8 cellular contexts compared by ENCODE assay signal in genomic region chr20:33443512-33444239, GRCh38. TPM values are rescaled to one million over a fixed set of nuclear protein-coding genes. Genes with fewer than 3 reads are reported as not detected.
A peak's percentile ranks its signal among the peaks of the same experiment; 100 is the strongest.
DNase-seq lines count a peak whose midpoint lies in the region; ATAC-seq and TF ChIP-seq lines count a peak whose summit lies in the region.

Gene SNTA1 (minus strand): TSS chr20:33443763. CDS start chr20:33443620, 143 bp downstream.

- DNase-seq in A172 (ENCODE audit: low spot score) (peak; percentile 90), NCI-H748 treated with DMSO at 0.1 percent for 48 hours (lab: John Stamatoyannopoulos, UW) (peak; percentile 86), lower lobe of right lung (peak; percentile 98)
- peak; percentile 94 for DNase-seq in activated CD8-positive, alpha-beta T cell treated with anti-CD3 and anti-CD28 coated beads, Interleukin-2, amount 10 ng/mL, durations not matched to agents 7 days and 5 days
- peak; percentile 87 to 92 for DNase-seq in stimulated activated CD4-positive, alpha-beta T cell treated with anti-CD3 and anti-CD28 coated beads, Interleukin-4, amount 100 ng/mL, for 48 hours (ENCODE audit: low read depth in 2 of 2)

- H3K27me3 Mint-ChIP-seq in activated CD8-positive, alpha-beta T cell treated with anti-CD3 and anti-CD28 coated beads, Interleukin-2, amount 10 ng/mL, durations not matched to agents 7 days and 5 days (ENCODE audit: low read depth), result peaks cover 11% of the 10 kb centered on the region

- peak within 1 kb of the TSS; percentile 42 for H3K4me3 ChIP-seq in ectodermal cell (ENCODE audit: insufficient read depth, low read depth, low read length)
- H3K4me3 ChIP-seq in lower lobe of right lung, result peak within 1 kb of the TSS; percentile 78

- H3K4me1 ChIP-seq in ectodermal cell (ENCODE audit: control insufficient read depth, insufficient read depth, low read length) (no peaks in the 10 kb centered on the region), lower lobe of right lung (peaks cover 12% of the 10 kb centered on the region)

- H3K36me3 ChIP-seq in ectodermal cell (ENCODE audit: control insufficient read depth, insufficient read depth, low read length), result no peaks in the 10 kb centered on the region
- H3K36me3 ChIP-seq in lower lobe of right lung, result no peaks in the 10 kb centered on the region

- H3K27ac ChIP-seq in ectodermal cell (ENCODE audit: insufficient read depth, low read depth, low read length, poor library complexity, severe bottlenecking), result no peak within 1 kb of the TSS
- H3K27ac ChIP-seq in lower lobe of right lung, result peak within 1 kb of the TSS; percentile 71

- peak within 1 kb of the TSS; percentile 95 for H3K27ac Mint-ChIP-seq in activated CD8-positive, alpha-beta T cell treated with anti-CD3 and anti-CD28 coated beads, Interleukin-2, amount 10 ng/mL, durations not matched to agents 7 days and 5 days

- H3K36me3 Mint-ChIP-seq in activated CD8-positive, alpha-beta T cell treated with anti-CD3 and anti-CD28 coated beads, Interleukin-2, amount 10 ng/mL, durations not matched to agents 7 days and 5 days (ENCODE audit: low read depth), result no peaks in the 10 kb centered on the region

- H3K9me3 ChIP-seq in ectodermal cell (ENCODE audit: control insufficient read depth, low read length) (no peaks in the 10 kb centered on the region), lower lobe of right lung (no peaks in the 10 kb centered on the region)

- H3K9me3 Mint-ChIP-seq in activated CD8-positive, alpha-beta T cell treated with anti-CD3 and anti-CD28 coated beads, Interleukin-2, amount 10 ng/mL, durations not matched to agents 7 days and 5 days (ENCODE audit: insufficient read depth), result no peaks in the 10 kb centered on the region

- H3K27me3 ChIP-seq in ectodermal cell (ENCODE audit: control insufficient read depth, insufficient read depth, low read length, poor library complexity, severe bottlenecking) (peaks cover 30% of the 10 kb centered on the region), lower lobe of right lung (ENCODE audit: low read depth) (no peaks in the 10 kb centered on the region)

- ATAC-seq in GM19023 (IDR thresholded peaks at IDR 0.05; ENCODE audit: unreplicated experiment), result peak; percentile 76
- ATAC-seq in HG03521 (IDR thresholded peaks at IDR 0.05; ENCODE audit: unreplicated experiment), result peak; percentile 89
- peak; percentile 88 for ATAC-seq in activated CD8-positive, alpha-beta T cell treated with anti-CD3 and anti-CD28 coated beads, Interleukin-2, amount 10 ng/mL, durations not matched to agents 7 days and 5 days
- ATAC-seq in lower lobe of right lung, result peak; percentile 98

- POLR2A ChIA-PET in activated CD8-positive, alpha-beta T cell treated with anti-CD3 and anti-CD28 coated beads, Interleukin-2, amount 10 ng/mL, durations not matched to agents 7 days and 5 days (lab: Charles Lee), result interaction anchor here (0.6 to 1.7 kb wide), 4 partner anchors 42 to 669 kb away, joined by 3 to 8 read pairs (median 3); partner anchors contain the start of gene CDK5RAP1

- no peak for TF ChIP-seq CTCF in lower lobe of right lung (IDR thresholded peaks at IDR 0.05)

- peak within 1 kb of the TSS; percentile 85 for H3K4me3 Mint-ChIP-seq in activated CD8-positive, alpha-beta T cell treated with anti-CD3 and anti-CD28 coated beads, Interleukin-2, amount 10 ng/mL, durations not matched to agents 7 days and 5 days

- CTCF ChIA-PET in activated CD8-positive, alpha-beta T cell treated with anti-CD3 and anti-CD28 coated beads, Interleukin-2, amount 10 ng/mL, durations not matched to agents 7 days and 5 days (lab: Charles Lee), result interaction anchor here (0.9 to 2.9 kb wide), 4 partner anchors 12 to 224 kb away, joined by 3 to 12 read pairs (median 6); partner anchors contain the start of gene ACTL10

- intact Hi-C loops in lower lobe of right lung (cut with DNase I), result no loop called here

- WGBS in ectodermal cell, 2 experiments, result 0 to 1% methylated on average over 75 of the region's 75 CpGs

- H3K4me1 Mint-ChIP-seq in activated CD8-positive, alpha-beta T cell treated with anti-CD3 and anti-CD28 coated beads, Interleukin-2, amount 10 ng/mL, durations not matched to agents 7 days and 5 days (ENCODE audit: low read depth), result peaks cover 34% of the 10 kb centered on the region

RNA-seq across cellular contexts. Expression of gene SNTA1, which starts in this region (rescaled TPM):
- total RNA-seq in A172 (2014; rRNA removed; shearing (Covaris generic)), result 60.7 and 70.7 TPM in 2 replicates
- 10 to 100 TPM; 13.1 to 13.4 TPM for total RNA-seq in activated CD8-positive, alpha-beta T cell treated with anti-CD3 and anti-CD28 coated beads, Interleukin-2, amount 10 ng/mL, durations not matched to agents 7 days and 5 days
- polyA plus RNA-seq in ectodermal cell (2013, experiment 1 of 4), result 6.2 TPM
- 4.8 TPM for polyA plus RNA-seq in ectodermal cell (2013, experiment 2 of 4)
- polyA plus RNA-seq in ectodermal cell (2013, experiment 3 of 4), result 4.5 TPM
- polyA plus RNA-seq in ectodermal cell (2013, experiment 4 of 4), result 4.1 TPM
- 6.7 TPM for total RNA-seq in lower lobe of right lung
